11 cellular contexts compared by ENCODE assay signal in the genomic region with DNA sequence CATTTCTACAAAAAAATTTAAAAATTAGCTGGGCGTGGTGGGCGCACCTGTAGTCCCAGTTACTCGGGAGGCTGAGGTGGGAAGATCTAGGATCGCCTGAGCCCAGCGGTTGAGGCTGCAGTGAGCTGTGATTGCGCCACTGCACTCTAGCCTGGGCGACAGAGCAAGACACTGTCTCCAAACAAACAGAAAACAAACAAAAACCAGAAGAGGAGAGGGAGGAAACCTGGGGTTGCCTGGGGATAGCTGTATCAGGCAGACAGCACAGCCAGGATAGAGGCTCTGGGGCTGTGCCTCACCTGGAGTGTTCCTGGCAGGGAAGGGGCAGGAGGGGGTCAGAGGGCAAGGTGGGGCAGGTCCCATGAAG. TPM values are rescaled to one million over a fixed set of nuclear protein-coding genes. Genes with fewer than 3 reads are reported as not detected.
DNase-seq lines count a peak whose midpoint lies in the region; ATAC-seq and TF ChIP-seq lines count a peak whose summit lies in the region.
"Had no signal": no experiment of that assay in that cellular context is flagged by ENCODE, and none has a peak within 500 bp of the region (broad histone marks: within the 10 kb centered on the region; RNA-seq: fewer than 3 reads in every experiment).

No MANE protein-coding gene starts in this region.

- WGBS in mesenchymal stem cell, result 93% methylated on average over 5 of the region's 7 CpGs

- peaks cover 8% of the 10 kb centered on the region for H3K36me3 ChIP-seq in left ventricle myocardium inferior
- H3K36me3 ChIP-seq in mesenchymal stem cell (ENCODE audit: control insufficient read depth in 1 of 2, insufficient read depth in 2 of 2, low read depth in 1 of 2, low read length in 2 of 2), result peaks cover 9 to 12% of the 10 kb centered on the region in 2 experiments

- H3K4me2 ChIP-seq in mesenchymal stem cell (ENCODE audit: low read length, poor library complexity, severe bottlenecking), result no peak overlapping the region

- H3K27ac ChIP-seq in left ventricle myocardium inferior (replicated peaks) (peak overlapping the region; percentile 99), mesenchymal stem cell (ENCODE audit: low read length, poor library complexity, severe bottlenecking) (no peak overlapping the region), dorsolateral prefrontal cortex (no peak overlapping the region)

- H3K4me1 ChIP-seq in left ventricle myocardium inferior (peaks cover 77% of the 10 kb centered on the region), mesenchymal stem cell (ENCODE audit: control insufficient read depth, insufficient read depth, low read depth, low read length) (peaks cover 28% of the 10 kb centered on the region)

- no peak for TF ChIP-seq CTCF in left ventricle myocardium inferior (IDR thresholded peaks at IDR 0.05; ENCODE audit: borderline replicate concordance)
- TF ChIP-seq CTCF in dorsolateral prefrontal cortex (IDR thresholded peaks at IDR 0.05 in 54 of 56, conservative IDR thresholded peaks at IDR 0.05 in 2 of 56; ENCODE audit: low read depth in 1 of 56, partially characterized antibody in 56 of 56), result no peak

- H3K27me3 ChIP-seq in left ventricle myocardium inferior (ENCODE audit: low read depth), result no peaks in the 10 kb centered on the region
- no peaks in the 10 kb centered on the region for H3K27me3 ChIP-seq in mesenchymal stem cell (ENCODE audit: control insufficient read depth in 1 of 2, insufficient read depth in 1 of 2, low read length in 2 of 2)
- no peaks in the 10 kb centered on the region for H3K27me3 ChIP-seq in dorsolateral prefrontal cortex

- H3K27me3 Mint-ChIP-seq in activated T-helper 1 cell treated with anti-CD3 and anti-CD28 coated beads, Interleukin-12 subunit alpha, Interleukin-12 subunit beta, Interleukin-2, Interleukin-4 antibody, amounts not matched to agents 30 ng/mL and 10 ng/mL and 1 ng/mL, durations not matched to agents 14 hours and 24 hours and 36 hours (ENCODE audit: insufficient read depth), result peaks cover 2% of the 10 kb centered on the region

- peaks cover 4% of the 10 kb centered on the region for H3K79me1 ChIP-seq in mesenchymal stem cell (replicated peaks; ENCODE audit: low read length, poor library complexity, severe bottlenecking)

- ATAC-seq in Right ventricle myocardium superior (ENCODE audit: poor library complexity) (no peak), HG03439 (IDR thresholded peaks at IDR 0.05; ENCODE audit: unreplicated experiment) (no peak), esophagus mucosa (no peak)
- ATAC-seq: activated T-cell treated with anti-CD3 and anti-CD28 coated beads, Interleukin-2, amount 50 U/mL, for 4 hours had no signal

- H2BK5ac ChIP-seq in mesenchymal stem cell (ENCODE audit: low read depth, low read length, poor library complexity, severe bottlenecking), result no peak overlapping the region

- H3K9me3 ChIP-seq in left ventricle myocardium inferior (replicated peaks), result peaks cover 8% of the 10 kb centered on the region
- H3K9me3 ChIP-seq in mesenchymal stem cell (ENCODE audit: control insufficient read depth, low read length), result peaks cover 3% of the 10 kb centered on the region

- H3K18ac ChIP-seq in mesenchymal stem cell (ENCODE audit: low read depth in 1 of 2, low read length in 2 of 2), result no peak overlapping the region

- no peak overlapping the region for H3K4me3 ChIP-seq in left ventricle myocardium inferior
- no peak overlapping the region for H3K4me3 ChIP-seq in mesenchymal stem cell (ENCODE audit: insufficient read depth in 1 of 2, low read depth in 1 of 2, low read length in 2 of 2)
- H3K4me3 ChIP-seq in dorsolateral prefrontal cortex, result no peak overlapping the region

- H3K9ac ChIP-seq in mesenchymal stem cell (ENCODE audit: low read length), result peak overlapping the region; percentile 61

- H3K4me1 Mint-ChIP-seq in activated T-helper 1 cell treated with anti-CD3 and anti-CD28 coated beads, Interleukin-12 subunit alpha, Interleukin-12 subunit beta, Interleukin-2, Interleukin-4 antibody, amounts not matched to agents 30 ng/mL and 10 ng/mL and 1 ng/mL, durations not matched to agents 14 hours and 24 hours and 36 hours (ENCODE audit: low read depth), result peaks cover 57% of the 10 kb centered on the region

- H3K4me3 Mint-ChIP-seq in activated T-helper 1 cell treated with anti-CD3 and anti-CD28 coated beads, Interleukin-12 subunit alpha, Interleukin-12 subunit beta, Interleukin-2, Interleukin-4 antibody, amounts not matched to agents 30 ng/mL and 10 ng/mL and 1 ng/mL, durations not matched to agents 14 hours and 24 hours and 36 hours, result no peak overlapping the region
- H3K4me3 Mint-ChIP-seq: activated T-cell treated with anti-CD3 and anti-CD28 coated beads, Interleukin-2, amount 50 U/mL, for 4 hours had no signal

- H2BK12ac ChIP-seq in mesenchymal stem cell (ENCODE audit: low read length in 2 of 2), result peak overlapping the region in 1 of 2 experiments; percentile 96

- DNase-seq in left ventricle myocardium inferior (no peak), Right ventricle myocardium superior (no peak), mesenchymal stem cell (peak; percentile 74), dorsolateral prefrontal cortex (no peak), dedifferentiated amniotic fluid mesenchymal stem cell (ENCODE audit: extremely low spot score) (no peak)
- no peak for DNase-seq in activated T-helper 1 cell treated with anti-CD3 and anti-CD28 coated beads, Interleukin-12 subunit alpha, Interleukin-12 subunit beta, Interleukin-2, Interleukin-4 antibody, amounts not matched to agents 30 ng/mL and 10 ng/mL and 1 ng/mL, durations not matched to agents 14 hours and 24 hours and 36 hours (ENCODE audit: low spot score)
- DNase-seq: activated T-cell treated with anti-CD3 and anti-CD28 coated beads, Interleukin-2, amount 50 U/mL, for 4 hours; KG1; stimulated activated naive CD4-positive, alpha-beta T cell treated with Interleukin-2 at 50 U/mL for 16 hours had no signal

- intact Hi-C loops in left ventricle myocardium inferior (cut with micrococcal nuclease), result no loop called here
- intact Hi-C loops in Right ventricle myocardium superior (cut with DNase I), result no loop called here
- intact Hi-C loops in activated T-helper 1 cell treated with anti-CD3 and anti-CD28 coated beads, Interleukin-12 subunit alpha, Interleukin-12 subunit beta, Interleukin-2, Interleukin-4 antibody, amounts not matched to agents 30 ng/mL and 10 ng/mL and 1 ng/mL, durations not matched to agents 14 hours and 24 hours and 36 hours (cut with micrococcal nuclease), result no loop called here
- intact Hi-C loops in dorsolateral prefrontal cortex (cut with DNase I), result loop anchor here in 1 of 2 donors (5.0 to 10.0 kb wide), 2 partner anchors 55 to 413 kb away; a partner anchor contains a TSS

- peaks cover 8% of the 10 kb centered on the region for H3K9me3 Mint-ChIP-seq in activated T-helper 1 cell treated with anti-CD3 and anti-CD28 coated beads, Interleukin-12 subunit alpha, Interleukin-12 subunit beta, Interleukin-2, Interleukin-4 antibody, amounts not matched to agents 30 ng/mL and 10 ng/mL and 1 ng/mL, durations not matched to agents 14 hours and 24 hours and 36 hours
- H3K9me3 Mint-ChIP-seq: activated T-cell treated with anti-CD3 and anti-CD28 coated beads, Interleukin-2, amount 50 U/mL, for 4 hours had no signal

- H4K91ac ChIP-seq in mesenchymal stem cell (ENCODE audit: low read length), result peak overlapping the region; percentile 70

- no peak overlapping the region for H3K23ac ChIP-seq in mesenchymal stem cell (ENCODE audit: low read length in 2 of 2)

- no peak overlapping the region for H2AFZ ChIP-seq in mesenchymal stem cell (ENCODE audit: low read depth, low read length)

- H3K36me3 Mint-ChIP-seq in activated T-helper 1 cell treated with anti-CD3 and anti-CD28 coated beads, Interleukin-12 subunit alpha, Interleukin-12 subunit beta, Interleukin-2, Interleukin-4 antibody, amounts not matched to agents 30 ng/mL and 10 ng/mL and 1 ng/mL, durations not matched to agents 14 hours and 24 hours and 36 hours (ENCODE audit: low read depth), result peaks cover 10% of the 10 kb centered on the region

- no peak overlapping the region for H2BK15ac ChIP-seq in mesenchymal stem cell (ENCODE audit: low read depth, poor library complexity, severe bottlenecking)

- no peak overlapping the region for H3K14ac ChIP-seq in mesenchymal stem cell (ENCODE audit: low read length in 2 of 2)

- H3K4ac ChIP-seq in mesenchymal stem cell (ENCODE audit: low read depth in 1 of 2, low read length in 2 of 2), result peak overlapping the region in 1 of 2 experiments; percentile 5

- no peak overlapping the region for H2BK120ac ChIP-seq in mesenchymal stem cell (ENCODE audit: low read depth, low read length)

- peak overlapping the region; percentile 78 for H3K27ac Mint-ChIP-seq in activated T-helper 1 cell treated with anti-CD3 and anti-CD28 coated beads, Interleukin-12 subunit alpha, Interleukin-12 subunit beta, Interleukin-2, Interleukin-4 antibody, amounts not matched to agents 30 ng/mL and 10 ng/mL and 1 ng/mL, durations not matched to agents 14 hours and 24 hours and 36 hours

- H2AK5ac ChIP-seq in mesenchymal stem cell (ENCODE audit: low read length, severe bottlenecking), result no peak overlapping the region

- no peak overlapping the region for H4K8ac ChIP-seq in mesenchymal stem cell (ENCODE audit: low read length)

RNA-seq across cellular contexts. Expression of a gene that starts 2.6 kb away (rescaled TPM):
- 140 TPM for total RNA-seq in left ventricle myocardium inferior
- total RNA-seq in Right ventricle myocardium superior, result 146 TPM
- 265 and 282 TPM in 2 replicates for total RNA-seq in activated T-helper 1 cell treated with anti-CD3 and anti-CD28 coated beads, Interleukin-12 subunit alpha, Interleukin-12 subunit beta, Interleukin-2, Interleukin-4 antibody, amounts not matched to agents 30 ng/mL and 10 ng/mL and 1 ng/mL, durations not matched to agents 14 hours and 24 hours and 36 hours
- 152 TPM for polyA plus RNA-seq in mesenchymal stem cell (2013, experiment 1 of 2)
- 153 TPM for polyA plus RNA-seq in mesenchymal stem cell (2013, experiment 2 of 2)
- total RNA-seq in dorsolateral prefrontal cortex, result 100 to 1,000 TPM; 114 to 230 (median 158) TPM
- total RNA-seq in esophagus mucosa, result 139 TPM

RNA-seq across cellular contexts. Expression of a gene that starts 6.0 kb away (rescaled TPM):
- total RNA-seq in left ventricle myocardium inferior (327 TPM), Right ventricle myocardium superior (345 TPM), dorsolateral prefrontal cortex (100 to 1,000 TPM; 189 to 425 (median 310) TPM), esophagus mucosa (138 TPM)
- 236 and 241 TPM in 2 replicates for total RNA-seq in activated T-helper 1 cell treated with anti-CD3 and anti-CD28 coated beads, Interleukin-12 subunit alpha, Interleukin-12 subunit beta, Interleukin-2, Interleukin-4 antibody, amounts not matched to agents 30 ng/mL and 10 ng/mL and 1 ng/mL, durations not matched to agents 14 hours and 24 hours and 36 hours
- 676 TPM for polyA plus RNA-seq in mesenchymal stem cell (2013, experiment 1 of 2)
- 686 TPM for polyA plus RNA-seq in mesenchymal stem cell (2013, experiment 2 of 2)

RNA-seq across cellular contexts. Expression of a gene that starts 30.8 kb away (rescaled TPM):
- total RNA-seq in left ventricle myocardium inferior (4.8 TPM), Right ventricle myocardium superior (5.1 TPM), dorsolateral prefrontal cortex (10 to 100 TPM in 55 of 120 experiments, 1 to 10 TPM in 65; 2.8 to 23.4 (median 9.5) TPM), esophagus mucosa (5.1 TPM)
- 201 and 202 TPM in 2 replicates for total RNA-seq in activated T-helper 1 cell treated with anti-CD3 and anti-CD28 coated beads, Interleukin-12 subunit alpha, Interleukin-12 subunit beta, Interleukin-2, Interleukin-4 antibody, amounts not matched to agents 30 ng/mL and 10 ng/mL and 1 ng/mL, durations not matched to agents 14 hours and 24 hours and 36 hours
- polyA plus RNA-seq in mesenchymal stem cell (2013, experiment 1 of 2), result 0.17 TPM
- polyA plus RNA-seq in mesenchymal stem cell (2013, experiment 2 of 2), result 0.15 TPM

RNA-seq across cellular contexts. Expression of a gene that starts 57.9 kb away (rescaled TPM):
- 9.3 TPM for total RNA-seq in left ventricle myocardium inferior
- 5.2 TPM for total RNA-seq in Right ventricle myocardium superior
- 15.8 and 18.3 TPM in 2 replicates for total RNA-seq in activated T-helper 1 cell treated with anti-CD3 and anti-CD28 coated beads, Interleukin-12 subunit alpha, Interleukin-12 subunit beta, Interleukin-2, Interleukin-4 antibody, amounts not matched to agents 30 ng/mL and 10 ng/mL and 1 ng/mL, durations not matched to agents 14 hours and 24 hours and 36 hours
- 8.4 TPM for polyA plus RNA-seq in mesenchymal stem cell (2013, experiment 1 of 2)
- polyA plus RNA-seq in mesenchymal stem cell (2013, experiment 2 of 2), result 8.4 TPM
- total RNA-seq in dorsolateral prefrontal cortex, result 10 to 100 TPM; 12.5 to 56.5 (median 28.1) TPM
- 24.8 TPM for total RNA-seq in esophagus mucosa
